1 cellular context compared by ENCODE assay signal in the genomic region with DNA sequence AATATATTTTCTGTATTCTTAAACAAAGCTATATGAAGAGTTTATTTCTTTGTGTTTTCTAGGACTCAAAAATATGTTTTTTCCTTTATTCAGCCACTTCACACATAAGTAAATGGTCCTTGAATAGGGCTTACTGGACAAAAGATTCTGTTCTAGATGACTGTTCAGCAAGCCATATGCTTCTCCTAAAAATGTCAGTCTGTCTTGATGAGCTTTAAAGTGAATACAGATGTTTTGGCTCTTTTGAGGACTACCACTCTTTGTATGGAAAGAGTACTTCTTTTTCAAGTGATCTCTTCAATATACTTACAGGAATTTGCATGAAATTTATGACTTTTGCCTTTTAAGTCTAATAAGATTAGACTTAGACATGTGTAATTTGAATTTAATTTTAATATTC.
TF ChIP-seq lines count a peak whose summit lies in the region.

No MANE protein-coding gene starts in this region.

TF ChIP-seq in A549, 52 proteins besides CTCF, POLR2A, EP300 and RAD21:
- no peak for TF ChIP-seq POLR2AphosphoS2 (conservative IDR thresholded peaks at IDR 0.05; ENCODE audit: low read length)
- TF ChIP-seq, protein P1, sequence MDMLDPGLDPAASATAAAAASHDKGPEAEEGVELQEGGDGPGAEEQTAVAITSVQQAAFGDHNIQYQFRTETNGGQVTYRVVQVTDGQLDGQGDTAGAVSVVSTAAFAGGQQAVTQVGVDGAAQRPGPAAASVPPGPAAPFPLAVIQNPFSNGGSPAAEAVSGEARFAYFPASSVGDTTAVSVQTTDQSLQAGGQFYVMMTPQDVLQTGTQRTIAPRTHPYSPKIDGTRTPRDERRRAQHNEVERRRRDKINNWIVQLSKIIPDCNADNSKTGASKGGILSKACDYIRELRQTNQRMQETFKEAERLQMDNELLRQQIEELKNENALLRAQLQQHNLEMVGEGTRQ (IDR thresholded peaks at IDR 0.05) = no peak
- TF ChIP-seq TFCP2L1 (CRISPR knock-in tag; IDR thresholded peaks at IDR 0.05) = no peak
- no peak for TF ChIP-seq RCOR1 (IDR thresholded peaks at IDR 0.05; ENCODE audit: low read depth, low read length)
- TF ChIP-seq HOXA7 (CRISPR knock-in tag; IDR thresholded peaks at IDR 0.05) = no peak
- TF ChIP-seq, protein P2, sequence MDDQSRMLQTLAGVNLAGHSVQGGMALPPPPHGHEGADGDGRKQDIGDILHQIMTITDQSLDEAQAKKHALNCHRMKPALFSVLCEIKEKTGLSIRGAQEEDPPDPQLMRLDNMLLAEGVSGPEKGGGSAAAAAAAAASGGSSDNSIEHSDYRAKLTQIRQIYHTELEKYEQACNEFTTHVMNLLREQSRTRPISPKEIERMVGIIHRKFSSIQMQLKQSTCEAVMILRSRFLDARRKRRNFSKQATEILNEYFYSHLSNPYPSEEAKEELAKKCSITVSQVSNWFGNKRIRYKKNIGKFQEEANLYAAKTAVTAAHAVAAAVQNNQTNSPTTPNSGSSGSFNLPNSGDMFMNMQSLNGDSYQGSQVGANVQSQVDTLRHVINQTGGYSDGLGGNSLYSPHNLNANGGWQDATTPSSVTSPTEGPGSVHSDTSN (IDR thresholded peaks at IDR 0.05) = no peak
- no peak for TF ChIP-seq HOXB5 (CRISPR knock-in tag; IDR thresholded peaks at IDR 0.05)
- TF ChIP-seq CBX8 (IDR thresholded peaks at IDR 0.05) = no peak
- no peak for TF ChIP-seq NPAS2 (CRISPR knock-in tag; IDR thresholded peaks at IDR 0.05; ENCODE audit: borderline replicate concordance)
- TF ChIP-seq, protein P3, sequence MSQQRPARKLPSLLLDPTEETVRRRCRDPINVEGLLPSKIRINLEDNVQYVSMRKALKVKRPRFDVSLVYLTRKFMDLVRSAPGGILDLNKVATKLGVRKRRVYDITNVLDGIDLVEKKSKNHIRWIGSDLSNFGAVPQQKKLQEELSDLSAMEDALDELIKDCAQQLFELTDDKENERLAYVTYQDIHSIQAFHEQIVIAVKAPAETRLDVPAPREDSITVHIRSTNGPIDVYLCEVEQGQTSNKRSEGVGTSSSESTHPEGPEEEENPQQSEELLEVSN (IDR thresholded peaks at IDR 0.05; ENCODE audit: borderline replicate concordance, low read depth) = no peak
- TF ChIP-seq, protein P4, sequence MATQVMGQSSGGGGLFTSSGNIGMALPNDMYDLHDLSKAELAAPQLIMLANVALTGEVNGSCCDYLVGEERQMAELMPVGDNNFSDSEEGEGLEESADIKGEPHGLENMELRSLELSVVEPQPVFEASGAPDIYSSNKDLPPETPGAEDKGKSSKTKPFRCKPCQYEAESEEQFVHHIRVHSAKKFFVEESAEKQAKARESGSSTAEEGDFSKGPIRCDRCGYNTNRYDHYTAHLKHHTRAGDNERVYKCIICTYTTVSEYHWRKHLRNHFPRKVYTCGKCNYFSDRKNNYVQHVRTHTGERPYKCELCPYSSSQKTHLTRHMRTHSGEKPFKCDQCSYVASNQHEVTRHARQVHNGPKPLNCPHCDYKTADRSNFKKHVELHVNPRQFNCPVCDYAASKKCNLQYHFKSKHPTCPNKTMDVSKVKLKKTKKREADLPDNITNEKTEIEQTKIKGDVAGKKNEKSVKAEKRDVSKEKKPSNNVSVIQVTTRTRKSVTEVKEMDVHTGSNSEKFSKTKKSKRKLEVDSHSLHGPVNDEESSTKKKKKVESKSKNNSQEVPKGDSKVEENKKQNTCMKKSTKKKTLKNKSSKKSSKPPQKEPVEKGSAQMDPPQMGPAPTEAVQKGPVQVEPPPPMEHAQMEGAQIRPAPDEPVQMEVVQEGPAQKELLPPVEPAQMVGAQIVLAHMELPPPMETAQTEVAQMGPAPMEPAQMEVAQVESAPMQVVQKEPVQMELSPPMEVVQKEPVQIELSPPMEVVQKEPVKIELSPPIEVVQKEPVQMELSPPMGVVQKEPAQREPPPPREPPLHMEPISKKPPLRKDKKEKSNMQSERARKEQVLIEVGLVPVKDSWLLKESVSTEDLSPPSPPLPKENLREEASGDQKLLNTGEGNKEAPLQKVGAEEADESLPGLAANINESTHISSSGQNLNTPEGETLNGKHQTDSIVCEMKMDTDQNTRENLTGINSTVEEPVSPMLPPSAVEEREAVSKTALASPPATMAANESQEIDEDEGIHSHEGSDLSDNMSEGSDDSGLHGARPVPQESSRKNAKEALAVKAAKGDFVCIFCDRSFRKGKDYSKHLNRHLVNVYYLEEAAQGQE (IDR thresholded peaks at IDR 0.05) = no peak
- no peak for TF ChIP-seq FOSB (CRISPR knock-in tag; IDR thresholded peaks at IDR 0.05)
- TF ChIP-seq JUNB (IDR thresholded peaks at IDR 0.05) = no peak
- TF ChIP-seq MAFK (IDR thresholded peaks at IDR 0.05; ENCODE audit: partially characterized antibody) = no peak
- no peak for TF ChIP-seq CHD2 (IDR thresholded peaks at IDR 0.05; ENCODE audit: low read length, partially characterized antibody)
- TF ChIP-seq, protein P5, sequence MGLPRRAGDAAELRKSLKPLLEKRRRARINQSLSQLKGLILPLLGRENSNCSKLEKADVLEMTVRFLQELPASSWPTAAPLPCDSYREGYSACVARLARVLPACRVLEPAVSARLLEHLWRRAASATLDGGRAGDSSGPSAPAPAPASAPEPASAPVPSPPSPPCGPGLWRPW (IDR thresholded peaks at IDR 0.05) = no peak
- TF ChIP-seq MAZ (IDR thresholded peaks at IDR 0.05; ENCODE audit: borderline replicate concordance, low read depth, low read length) = no peak
- TF ChIP-seq MYC (IDR thresholded peaks at IDR 0.05; ENCODE audit: borderline replicate concordance, low read length) = no peak
- TF ChIP-seq RFX5 (IDR thresholded peaks at IDR 0.05) = no peak
- TF ChIP-seq RNF2 (IDR thresholded peaks at IDR 0.05; ENCODE audit: borderline replicate concordance, low read depth) = no peak
